Comparison of ENCODE assay signal across 8 cellular contexts in genomic region chr10:74419491-74420466, GRCh38.
A peak's percentile ranks its signal among the peaks of the same experiment; 100 is the strongest.
DNase-seq lines count a peak whose midpoint lies in the region; ATAC-seq, FAIRE-seq and TF ChIP-seq lines count a peak whose summit lies in the region.

No MANE protein-coding gene starts in this region.

- peak overlapping the region in 1 of 2 donors; percentile 57 for H3K27ac Mint-ChIP-seq in effector memory CD8-positive, alpha-beta T cell

- no peaks in the 10 kb centered on the region for H3K4me1 Mint-ChIP-seq in effector memory CD8-positive, alpha-beta T cell (ENCODE audit: low read depth in 2 of 2)

- no peaks in the 10 kb centered on the region for H3K9me3 Mint-ChIP-seq in effector memory CD8-positive, alpha-beta T cell

- H3K4me3 ChIP-seq in SJCRH30 (no peak overlapping the region), parathyroid adenoma (ENCODE audit: low read depth, low read length) (no peak overlapping the region)

- no peaks in the 10 kb centered on the region for H3K36me3 ChIP-seq in SJCRH30
- H3K36me3 ChIP-seq in parathyroid adenoma (ENCODE audit: control insufficient read depth, insufficient read depth, low read length) = no peaks in the 10 kb centered on the region

- H3K27me3 ChIP-seq in SJCRH30 = no peaks in the 10 kb centered on the region
- H3K27me3 ChIP-seq in parathyroid adenoma (ENCODE audit: control insufficient read depth, insufficient read depth, low read length) = no peaks in the 10 kb centered on the region

- no peaks in the 10 kb centered on the region for H3K79me2 ChIP-seq in parathyroid adenoma

- H3K9me3 ChIP-seq in SJCRH30 (replicated peaks) (no peaks in the 10 kb centered on the region), parathyroid adenoma (ENCODE audit: control insufficient read depth, low read length) (no peaks in the 10 kb centered on the region)

- peak; percentile 29 for ATAC-seq in effector memory CD8-positive, alpha-beta T cell (replicated peaks)
- ATAC-seq in HG03280 (IDR thresholded peaks at IDR 0.05; ENCODE audit: unreplicated experiment) = no peak
- ATAC-seq in HG03457 (IDR thresholded peaks at IDR 0.05; ENCODE audit: unreplicated experiment) = no peak
- no peak for ATAC-seq in GM19328 (IDR thresholded peaks at IDR 0.05; ENCODE audit: unreplicated experiment)

- FAIRE-seq in HTR-8/SVneo (lab: Jason Lieb, UNC) = no peak

- TF ChIP-seq CTCF in parathyroid adenoma (IDR thresholded peaks at IDR 0.05) = peak; percentile 56

- H3K36me3 Mint-ChIP-seq in effector memory CD8-positive, alpha-beta T cell (ENCODE audit: insufficient read depth) = no peaks in the 10 kb centered on the region

- H3K27ac ChIP-seq in SJCRH30 = peak overlapping the region; percentile 70
- no peak overlapping the region for H3K27ac ChIP-seq in parathyroid adenoma

- H3K4me3 Mint-ChIP-seq in effector memory CD8-positive, alpha-beta T cell = no peak overlapping the region

- H3K9ac ChIP-seq in parathyroid adenoma = no peak overlapping the region

- DNase-seq in COR-L47 (lab: John Stamatoyannopoulos, UW) = peak; percentile 15
- DNase-seq in HTR-8/SVneo (ENCODE audit: insufficient read length, low spot score) = peak; percentile 10
- peak; percentile 37 to 74 for DNase-seq in SJCRH30
- peak; percentile 2 to 36 (median 22) for DNase-seq in effector memory CD8-positive, alpha-beta T cell

- no peak overlapping the region for H3K4me2 ChIP-seq in parathyroid adenoma (ENCODE audit: low read length)

- no peak overlapping the region for H2AFZ ChIP-seq in parathyroid adenoma

- H3K27me3 Mint-ChIP-seq in effector memory CD8-positive, alpha-beta T cell = no peaks in the 10 kb centered on the region

- peaks cover 22% of the 10 kb centered on the region for H3K4me1 ChIP-seq in SJCRH30
- H3K4me1 ChIP-seq in parathyroid adenoma = no peaks in the 10 kb centered on the region
